Comparison of ENCODE assay signal across 23 cellular contexts in genomic region chrY:19356735-19357134, GRCh38.
DNase-seq lines count a peak whose midpoint lies in the region; ATAC-seq and TF ChIP-seq lines count a peak whose summit lies in the region.
"Had no signal": no experiment of that assay in that cellular context is flagged by ENCODE, and none has a peak within 500 bp of the region (broad histone marks: within the 10 kb centered on the region; RNA-seq: fewer than 3 reads in every experiment).

No MANE protein-coding gene starts in this region.

- DNase-seq in renal cortical epithelial cell (ENCODE audit: low read depth) (peak; percentile 65), testis (no peak), right cardiac atrium (no peak)
- no peak for DNase-seq in activated naive CD8-positive, alpha-beta T cell treated with anti-CD3 and anti-CD28 coated beads for 36 hours
- DNase-seq: activated CD4-positive, alpha-beta memory T cell treated with anti-CD3 and anti-CD28 coated beads, Interleukin-2, amount 10 ng/mL, durations not matched to agents 7 days and 5 days; activated naive CD4-positive, alpha-beta T cell treated with Interleukin-2 at 50 U/mL for 16 hours; activated T-cell treated with anti-CD3 and anti-CD28 coated beads, Interleukin-2, amount 50 U/mL, for 1 hour; AML-193; COR-L47; erythroblast; GOT3; NCI-H1436 treated with DMSO at 0.1 percent for 48 hours; NCI-H226; occipital lobe; PC-9; tibial artery had no signal

- no peak overlapping the region for H3K27ac ChIP-seq in testis
- no peak overlapping the region for H3K27ac ChIP-seq in right cardiac atrium (ENCODE audit: low read length)
- H3K27ac ChIP-seq: PC-9, tibial artery had no signal

- TF ChIP-seq POLR2A in testis (IDR thresholded peaks at IDR 0.05), result no peak

- no peaks in the 10 kb centered on the region for H3K9me3 Mint-ChIP-seq in activated naive CD8-positive, alpha-beta T cell treated with anti-CD3 and anti-CD28 coated beads for 36 hours
- H3K9me3 Mint-ChIP-seq: activated CD4-positive, alpha-beta memory T cell treated with anti-CD3 and anti-CD28 coated beads, Interleukin-2, amount 10 ng/mL, durations not matched to agents 7 days and 5 days; central memory CD8-positive, alpha-beta T cell; stimulated activated memory B cell treated with anti-CD40 and anti-IgM and Interleukin-4, amounts not matched to agents 10 μg/mL and 1 μg/mL and 100 μg/mL, for 72 hours had no signal

- no peaks in the 10 kb centered on the region for H3K4me1 Mint-ChIP-seq in activated naive CD8-positive, alpha-beta T cell treated with anti-CD3 and anti-CD28 coated beads for 36 hours
- H3K4me1 Mint-ChIP-seq: activated CD4-positive, alpha-beta memory T cell treated with anti-CD3 and anti-CD28 coated beads, Interleukin-2, amount 10 ng/mL, durations not matched to agents 7 days and 5 days; central memory CD8-positive, alpha-beta T cell; stimulated activated memory B cell treated with anti-CD40 and anti-IgM and Interleukin-4, amounts not matched to agents 10 μg/mL and 1 μg/mL and 100 μg/mL, for 72 hours had no signal

- intact Hi-C loops in testis (cut with DNase I; ENCODE audit: low total_unique reads), result no loop called here
- intact Hi-C loops in right cardiac atrium (cut with DNase I), result no loop called here

- H3K9me3 ChIP-seq in testis (no peaks in the 10 kb centered on the region), right cardiac atrium (ENCODE audit: control insufficient read depth, low read length) (no peaks in the 10 kb centered on the region)
- H3K9me3 ChIP-seq: tibial artery had no signal

- H3K27me3 ChIP-seq in testis, result no peaks in the 10 kb centered on the region
- no peaks in the 10 kb centered on the region for H3K27me3 ChIP-seq in right cardiac atrium (ENCODE audit: control insufficient read depth, insufficient read depth)
- H3K27me3 ChIP-seq: tibial artery had no signal

- H3K4me3 ChIP-seq in testis (no peak overlapping the region), right cardiac atrium (ENCODE audit: low read length) (no peak overlapping the region)
- H3K4me3 ChIP-seq: PC-9, tibial artery had no signal

- H3K4me3 Mint-ChIP-seq in activated naive CD8-positive, alpha-beta T cell treated with anti-CD3 and anti-CD28 coated beads for 36 hours, result no peak overlapping the region
- H3K4me3 Mint-ChIP-seq: activated CD4-positive, alpha-beta memory T cell treated with anti-CD3 and anti-CD28 coated beads, Interleukin-2, amount 10 ng/mL, durations not matched to agents 7 days and 5 days; central memory CD8-positive, alpha-beta T cell; stimulated activated memory B cell treated with anti-CD40 and anti-IgM and Interleukin-4, amounts not matched to agents 10 μg/mL and 1 μg/mL and 100 μg/mL, for 72 hours had no signal

- H3K4me1 ChIP-seq in testis, result no peaks in the 10 kb centered on the region
- H3K4me1 ChIP-seq in right cardiac atrium (ENCODE audit: control insufficient read depth, insufficient read depth, low read length), result no peaks in the 10 kb centered on the region
- H3K4me1 ChIP-seq: tibial artery had no signal

- no peaks in the 10 kb centered on the region for H3K27me3 Mint-ChIP-seq in activated naive CD8-positive, alpha-beta T cell treated with anti-CD3 and anti-CD28 coated beads for 36 hours
- H3K27me3 Mint-ChIP-seq: activated CD4-positive, alpha-beta memory T cell treated with anti-CD3 and anti-CD28 coated beads, Interleukin-2, amount 10 ng/mL, durations not matched to agents 7 days and 5 days; central memory CD8-positive, alpha-beta T cell; stimulated activated memory B cell treated with anti-CD40 and anti-IgM and Interleukin-4, amounts not matched to agents 10 μg/mL and 1 μg/mL and 100 μg/mL, for 72 hours had no signal

- no peak for TF ChIP-seq CTCF in testis (IDR thresholded peaks at IDR 0.05)

- H3K27ac Mint-ChIP-seq in activated naive CD8-positive, alpha-beta T cell treated with anti-CD3 and anti-CD28 coated beads for 36 hours, result no peak overlapping the region
- H3K27ac Mint-ChIP-seq: activated CD4-positive, alpha-beta memory T cell treated with anti-CD3 and anti-CD28 coated beads, Interleukin-2, amount 10 ng/mL, durations not matched to agents 7 days and 5 days; stimulated activated memory B cell treated with anti-CD40 and anti-IgM and Interleukin-4, amounts not matched to agents 10 μg/mL and 1 μg/mL and 100 μg/mL, for 72 hours had no signal

- H3K36me3 ChIP-seq in testis (ENCODE audit: low read depth, missing control alignments), result no peaks in the 10 kb centered on the region
- H3K36me3 ChIP-seq: tibial artery had no signal

- no peaks in the 10 kb centered on the region for H3K36me3 Mint-ChIP-seq in activated naive CD8-positive, alpha-beta T cell treated with anti-CD3 and anti-CD28 coated beads for 36 hours
- H3K36me3 Mint-ChIP-seq: stimulated activated memory B cell treated with anti-CD40 and anti-IgM and Interleukin-4, amounts not matched to agents 10 μg/mL and 1 μg/mL and 100 μg/mL, for 72 hours had no signal

- ATAC-seq in GM19372 (IDR thresholded peaks at IDR 0.05; ENCODE audit: low read depth, unreplicated experiment), result peak; percentile 65
- peak; percentile 73 for ATAC-seq in HG02588 (IDR thresholded peaks at IDR 0.05; ENCODE audit: unreplicated experiment)
- ATAC-seq in HG03439 (IDR thresholded peaks at IDR 0.05; ENCODE audit: unreplicated experiment), result peak; percentile 90
- no peak for ATAC-seq in HG02852 (IDR thresholded peaks at IDR 0.05; ENCODE audit: unreplicated experiment)
- ATAC-seq in right cardiac atrium, result no peak
- ATAC-seq: HepG2; stimulated activated memory B cell treated with anti-CD40 and anti-IgM and Interleukin-4, amounts not matched to agents 10 μg/mL and 1 μg/mL and 100 μg/mL, for 72 hours had no signal

Comparison
In these comparisons a context has a peak if more than half of its experiments do, and no peak if none do; other contexts are left out.
1. ATAC-seq: peak in GM19372 (single experiment), HG02588 (single experiment) and HG03439 (single experiment); none in HG02852 (single experiment) and right cardiac atrium (0 of 2).